ENCODE assay signal across 9 cellular contexts in genomic region chr7:101857358-101857794, GRCh38. TPM values are rescaled to one million over a fixed set of nuclear protein-coding genes. Genes with fewer than 3 reads are reported as not detected.
DNase-seq lines count a peak whose midpoint lies in the region; ATAC-seq and TF ChIP-seq lines count a peak whose summit lies in the region.
"Had no signal": no experiment of that assay in that cellular context is flagged by ENCODE, and none has a peak within 500 bp of the region (broad histone marks: within the 10 kb centered on the region; RNA-seq: fewer than 3 reads in every experiment).

No MANE protein-coding gene starts in this region.

- H3K4me3 ChIP-seq in neutrophil (ENCODE audit: low read depth in 1 of 2, low read length in 1 of 2): peak overlapping the region; percentile 66 to 72

- peaks cover 40% of the 10 kb centered on the region for H3K4me1 Mint-ChIP-seq in activated CD8-positive, alpha-beta T cell treated with anti-CD3 and anti-CD28 coated beads for 36 hours (ENCODE audit: low read depth)

- CTCF ChIA-PET in activated CD8-positive, alpha-beta T cell treated with anti-CD3 and anti-CD28 coated beads for 36 hours (lab: Charles Lee): interaction anchor here (1.2 to 1.4 kb wide), 3 partner anchors 13 to 23 kb away, joined by 4 to 6 read pairs (median 5); no protein-coding TSS in a partner anchor

- intact Hi-C loops in activated CD8-positive, alpha-beta T cell treated with anti-CD3 and anti-CD28 coated beads for 36 hours (cut with micrococcal nuclease): loop anchor here (2.0 kb wide), 1 partner anchor 43 kb away; no protein-coding TSS in a partner anchor

- peak overlapping the region; percentile 96 for H3K27ac Mint-ChIP-seq in activated CD8-positive, alpha-beta T cell treated with anti-CD3 and anti-CD28 coated beads for 36 hours

- H3K9me3 ChIP-seq in neutrophil: no peaks in the 10 kb centered on the region
- H3K9me3 ChIP-seq: SJSA1 had no signal

- H3K4me3 Mint-ChIP-seq in activated CD8-positive, alpha-beta T cell treated with anti-CD3 and anti-CD28 coated beads for 36 hours: peak overlapping the region; percentile 81

- no peaks in the 10 kb centered on the region for H3K36me3 Mint-ChIP-seq in activated CD8-positive, alpha-beta T cell treated with anti-CD3 and anti-CD28 coated beads for 36 hours (ENCODE audit: low read depth)

- no peaks in the 10 kb centered on the region for H3K27me3 Mint-ChIP-seq in activated CD8-positive, alpha-beta T cell treated with anti-CD3 and anti-CD28 coated beads for 36 hours

- DNase-seq in activated CD8-positive, alpha-beta T cell treated with anti-CD3 and anti-CD28 coated beads for 36 hours: peak; percentile 9
- DNase-seq in erythroblast (lab: John Stamatoyannopoulos, UW) (no peak), DMS153 (lab: John Stamatoyannopoulos, UW) (no peak), globus pallidus (ENCODE audit: low spot score) (no peak), NCI-H2029 (lab: John Stamatoyannopoulos, UW) (no peak)

- ATAC-seq in GM18519 (IDR thresholded peaks at IDR 0.05; ENCODE audit: low FRiP score, unreplicated experiment): peak; percentile 19
- peak; percentile 27 for ATAC-seq in HG02840 (IDR thresholded peaks at IDR 0.05; ENCODE audit: low FRiP score, unreplicated experiment)
- ATAC-seq in activated CD8-positive, alpha-beta T cell treated with anti-CD3 and anti-CD28 coated beads for 36 hours: no peak

- H3K36me3 ChIP-seq in neutrophil: no peaks in the 10 kb centered on the region
- H3K36me3 ChIP-seq: SJSA1 had no signal

- peaks cover 70 to 72% of the 10 kb centered on the region in 2 experiments for H3K4me1 ChIP-seq in neutrophil (ENCODE audit: control insufficient read depth in 1 of 2, insufficient read depth in 1 of 2, low read depth in 1 of 2, low read length in 1 of 2)

- TF ChIP-seq CTCF in activated CD8-positive, alpha-beta T cell treated with anti-CD3 and anti-CD28 coated beads for 36 hours (IDR thresholded peaks at IDR 0.05): peak; percentile 6
- no peak for TF ChIP-seq CTCF in neutrophil (IDR thresholded peaks at IDR 0.05)

- no peak for TF ChIP-seq POLR2A in erythroblast (IDR thresholded peaks at IDR 0.05; ENCODE audit: low read length)

- POLR2A ChIA-PET in activated CD8-positive, alpha-beta T cell treated with anti-CD3 and anti-CD28 coated beads for 36 hours (lab: Charles Lee): interaction anchor here (1.0 kb wide), 1 partner anchor 115 kb away, joined by 3 read pairs; no protein-coding TSS in a partner anchor

- peak overlapping the region; percentile 94 for H3K27ac ChIP-seq in neutrophil

- no peaks in the 10 kb centered on the region for H3K9me3 Mint-ChIP-seq in activated CD8-positive, alpha-beta T cell treated with anti-CD3 and anti-CD28 coated beads for 36 hours

- H3K27me3 ChIP-seq in neutrophil: no peaks in the 10 kb centered on the region
- H3K27me3 ChIP-seq: SJSA1 had no signal

RNA-seq across cellular contexts. Expression of gene CUX1, which starts 40.0 kb away (rescaled TPM):
- total RNA-seq in activated CD8-positive, alpha-beta T cell treated with anti-CD3 and anti-CD28 coated beads for 36 hours: 10 to 100 TPM; 20.2 to 20.4 TPM
